Comparison of ENCODE assay signal across 1 cellular context in the genomic region with DNA sequence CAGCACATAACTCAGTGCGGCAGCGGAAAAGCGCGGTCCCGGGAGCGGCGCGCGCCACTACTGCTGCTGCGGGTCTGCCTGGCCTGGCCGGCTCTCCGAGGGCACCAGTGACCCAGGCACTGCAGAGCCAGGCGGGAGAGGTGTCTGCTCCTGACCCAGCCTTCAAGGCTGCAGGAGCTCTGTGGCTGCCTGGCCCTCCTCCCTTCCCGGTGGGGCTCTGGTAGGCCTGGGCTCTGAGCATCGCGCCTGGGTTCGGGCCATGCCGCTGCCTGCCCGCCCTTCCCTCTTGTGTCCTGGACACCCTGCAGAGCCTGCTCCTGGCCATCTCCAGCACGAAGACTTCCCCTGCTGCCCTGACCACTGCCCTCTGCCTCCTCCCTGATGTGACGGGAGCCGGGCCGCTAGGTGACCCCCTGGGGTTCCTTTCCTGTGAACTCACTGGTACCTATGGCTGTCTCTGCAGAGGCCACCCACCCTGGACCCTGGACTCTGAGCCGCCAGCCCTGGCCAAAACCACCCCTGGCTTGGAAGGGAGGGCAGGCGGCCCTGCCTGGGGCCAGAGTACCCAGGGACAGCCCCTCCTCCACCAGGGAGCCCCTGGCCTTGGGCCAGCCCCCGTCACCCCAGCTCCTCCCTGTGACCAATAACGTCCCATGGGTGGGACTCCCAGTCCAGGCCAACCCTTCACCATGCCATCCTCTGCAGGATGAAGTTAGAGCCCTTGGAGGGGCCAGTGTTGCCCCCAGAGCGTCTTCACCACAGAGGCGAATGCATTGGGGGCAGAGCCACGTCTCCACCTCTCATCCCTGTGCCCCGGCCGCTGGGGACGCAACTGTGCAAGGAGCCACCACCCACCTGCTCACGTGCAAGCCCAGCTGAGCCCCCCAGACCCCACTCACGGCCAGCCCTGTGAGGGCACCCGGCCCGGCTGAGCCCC.
TF ChIP-seq lines count a peak whose summit lies in the region.

No MANE protein-coding gene starts in this region.

TF ChIP-seq in HepG2, 621 proteins besides CTCF, POLR2A, EP300 and RAD21 (continued from another document and continues in another):
- TF ChIP-seq, protein P1, sequence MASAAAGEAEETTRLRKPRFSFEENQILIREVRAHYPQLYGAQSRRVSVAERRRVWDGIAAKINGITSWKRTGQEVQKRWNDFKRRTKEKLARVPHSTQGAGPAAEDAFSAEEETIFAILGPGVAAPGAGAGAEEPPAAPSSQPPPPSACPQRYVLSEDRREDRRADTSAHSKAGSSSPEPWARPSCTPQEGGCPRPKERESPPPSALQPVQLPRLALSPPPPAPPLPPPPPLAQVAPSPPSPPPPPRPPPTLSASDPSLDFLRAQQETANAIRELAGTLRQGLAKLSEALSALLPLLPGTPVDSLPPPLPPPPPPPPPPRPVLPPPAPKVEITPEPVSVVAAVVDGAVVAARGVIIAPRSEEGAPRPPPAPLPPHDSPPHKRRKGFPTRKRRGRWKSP (CRISPR knock-in tag; IDR thresholded peaks at IDR 0.05) = peak; percentile 65; the same call in 1 of the 2 replicates
- TF ChIP-seq SNRNP70 (IDR thresholded peaks at IDR 0.05; ENCODE audit: low read depth, low read length) (no peak), SYNCRIP (IDR thresholded peaks at IDR 0.05; ENCODE audit: insufficient read depth, low read depth, low read length) (no peak), ZMYM4 (CRISPR knock-in tag; IDR thresholded peaks at IDR 0.05) (peak; percentile 74), ZNF335 (CRISPR knock-in tag; IDR thresholded peaks at IDR 0.05) (peak; percentile 56; the same call in 1 of the 2 replicates), ZNF292 (CRISPR knock-in tag; IDR thresholded peaks at IDR 0.05; ENCODE audit: borderline replicate concordance, low read depth) (peak; percentile 15; the same call in 1 of the 2 replicates), ZNF775 (CRISPR knock-in tag; IDR thresholded peaks at IDR 0.05; ENCODE audit: borderline replicate concordance) (0 out of 2 replicates have a peak, but pooled peaks have one; percentile 38), SOX13 (IDR thresholded peaks at IDR 0.05) (no peak), SOX13 (CRISPR knock-in tag; conservative IDR thresholded peaks at IDR 0.05 in 1 of 2, IDR thresholded peaks at IDR 0.05 in 1 of 2) (peak in 1 of 2 experiments; percentile 73; a peak in 2 of 4 replicates), ZSCAN25 (CRISPR knock-in tag; IDR thresholded peaks at IDR 0.05) (peak; percentile 96), FOSL2 (CRISPR knock-in tag; IDR thresholded peaks at IDR 0.05) (peak; percentile 57), GATA4 (IDR thresholded peaks at IDR 0.05; ENCODE audit: borderline replicate concordance, low read depth) (peak; percentile 55; the same call in 1 of the 2 replicates), HNRNPH1 (optimal IDR thresholded peaks at IDR 0.05; ENCODE audit: low read depth, low read length) (peak; percentile 20), SP4 (CRISPR knock-in tag; IDR thresholded peaks at IDR 0.05) (peak; percentile 84), ZNF441 (CRISPR knock-in tag; IDR thresholded peaks at IDR 0.05; ENCODE audit: borderline replicate concordance) (no peak), ZNF724P (CRISPR knock-in tag; IDR thresholded peaks at IDR 0.05; ENCODE audit: borderline replicate concordance) (no peak), NFATC3 (CRISPR knock-in tag; IDR thresholded peaks at IDR 0.05) (no peak), ZNF180 (CRISPR knock-in tag; IDR thresholded peaks at IDR 0.05; ENCODE audit: borderline replicate concordance, low read depth) (no peak), EED (CRISPR knock-in tag; IDR thresholded peaks at IDR 0.05) (no peak), MEIS2 (CRISPR knock-in tag; IDR thresholded peaks at IDR 0.05) (no peak), ZNF501 (CRISPR knock-in tag; IDR thresholded peaks at IDR 0.05) (no peak), ZNF232 (CRISPR knock-in tag; IDR thresholded peaks at IDR 0.05; ENCODE audit: borderline replicate concordance) (no peak), SRSF4 (IDR thresholded peaks at IDR 0.05; ENCODE audit: low read depth, low read length, poor library complexity, severe bottlenecking) (no peak), NR3C1 (CRISPR knock-in tag; IDR thresholded peaks at IDR 0.05) (no peak), ZNF20 (CRISPR knock-in tag; IDR thresholded peaks at IDR 0.05) (peak; percentile 70; the same call in 1 of the 2 replicates), ZNF780A (CRISPR knock-in tag; IDR thresholded peaks at IDR 0.05) (no peak), ZNF878 (CRISPR knock-in tag; IDR thresholded peaks at IDR 0.05) (peak; percentile 57; the same call in 1 of the 2 replicates), ZNF383 (CRISPR knock-in tag; IDR thresholded peaks at IDR 0.05; ENCODE audit: borderline replicate concordance) (no peak), ZNF773 (CRISPR knock-in tag; IDR thresholded peaks at IDR 0.05; ENCODE audit: borderline replicate concordance) (no peak), SMAD9 (CRISPR knock-in tag; IDR thresholded peaks at IDR 0.05) (no peak), SRY (CRISPR knock-in tag; IDR thresholded peaks at IDR 0.05) (no peak), ZNF891 (CRISPR knock-in tag; IDR thresholded peaks at IDR 0.05) (0 out of 2 replicates have a peak, but pooled peaks have one; percentile 11), ZNF7 (CRISPR knock-in tag; IDR thresholded peaks at IDR 0.05) (no peak), GPN1 (CRISPR knock-in tag; IDR thresholded peaks at IDR 0.05; ENCODE audit: borderline replicate concordance) (no peak), AHR (CRISPR knock-in tag; IDR thresholded peaks at IDR 0.05) (no peak), SATB2 (CRISPR knock-in tag; IDR thresholded peaks at IDR 0.05) (no peak), CC2D1A (CRISPR knock-in tag; IDR thresholded peaks at IDR 0.05) (no peak), ARNT2 (CRISPR knock-in tag; IDR thresholded peaks at IDR 0.05; ENCODE audit: low read depth) (peak; percentile 36; the same call in 1 of the 2 replicates), HCFC1 (IDR thresholded peaks at IDR 0.05; ENCODE audit: low read depth, low read length) (no peak), ZNF614 (CRISPR knock-in tag; IDR thresholded peaks at IDR 0.05; ENCODE audit: borderline replicate concordance) (0 out of 2 replicates have a peak, but pooled peaks have one; percentile 34)
- TF ChIP-seq, protein P2, sequence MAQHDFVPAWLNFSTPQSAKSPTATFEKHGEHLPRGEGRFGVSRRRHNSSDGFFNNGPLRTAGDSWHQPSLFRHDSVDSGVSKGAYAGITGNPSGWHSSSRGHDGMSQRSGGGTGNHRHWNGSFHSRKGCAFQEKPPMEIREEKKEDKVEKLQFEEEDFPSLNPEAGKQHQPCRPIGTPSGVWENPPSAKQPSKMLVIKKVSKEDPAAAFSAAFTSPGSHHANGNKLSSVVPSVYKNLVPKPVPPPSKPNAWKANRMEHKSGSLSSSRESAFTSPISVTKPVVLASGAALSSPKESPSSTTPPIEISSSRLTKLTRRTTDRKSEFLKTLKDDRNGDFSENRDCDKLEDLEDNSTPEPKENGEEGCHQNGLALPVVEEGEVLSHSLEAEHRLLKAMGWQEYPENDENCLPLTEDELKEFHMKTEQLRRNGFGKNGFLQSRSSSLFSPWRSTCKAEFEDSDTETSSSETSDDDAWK (CRISPR knock-in tag; IDR thresholded peaks at IDR 0.05) = no peak
- TF ChIP-seq, protein P3, sequence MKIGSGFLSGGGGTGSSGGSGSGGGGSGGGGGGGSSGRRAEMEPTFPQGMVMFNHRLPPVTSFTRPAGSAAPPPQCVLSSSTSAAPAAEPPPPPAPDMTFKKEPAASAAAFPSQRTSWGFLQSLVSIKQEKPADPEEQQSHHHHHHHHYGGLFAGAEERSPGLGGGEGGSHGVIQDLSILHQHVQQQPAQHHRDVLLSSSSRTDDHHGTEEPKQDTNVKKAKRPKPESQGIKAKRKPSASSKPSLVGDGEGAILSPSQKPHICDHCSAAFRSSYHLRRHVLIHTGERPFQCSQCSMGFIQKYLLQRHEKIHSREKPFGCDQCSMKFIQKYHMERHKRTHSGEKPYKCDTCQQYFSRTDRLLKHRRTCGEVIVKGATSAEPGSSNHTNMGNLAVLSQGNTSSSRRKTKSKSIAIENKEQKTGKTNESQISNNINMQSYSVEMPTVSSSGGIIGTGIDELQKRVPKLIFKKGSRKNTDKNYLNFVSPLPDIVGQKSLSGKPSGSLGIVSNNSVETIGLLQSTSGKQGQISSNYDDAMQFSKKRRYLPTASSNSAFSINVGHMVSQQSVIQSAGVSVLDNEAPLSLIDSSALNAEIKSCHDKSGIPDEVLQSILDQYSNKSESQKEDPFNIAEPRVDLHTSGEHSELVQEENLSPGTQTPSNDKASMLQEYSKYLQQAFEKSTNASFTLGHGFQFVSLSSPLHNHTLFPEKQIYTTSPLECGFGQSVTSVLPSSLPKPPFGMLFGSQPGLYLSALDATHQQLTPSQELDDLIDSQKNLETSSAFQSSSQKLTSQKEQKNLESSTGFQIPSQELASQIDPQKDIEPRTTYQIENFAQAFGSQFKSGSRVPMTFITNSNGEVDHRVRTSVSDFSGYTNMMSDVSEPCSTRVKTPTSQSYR (CRISPR knock-in tag; IDR thresholded peaks at IDR 0.05; ENCODE audit: borderline replicate concordance) = peak; percentile 92
- TF ChIP-seq, protein P4, sequence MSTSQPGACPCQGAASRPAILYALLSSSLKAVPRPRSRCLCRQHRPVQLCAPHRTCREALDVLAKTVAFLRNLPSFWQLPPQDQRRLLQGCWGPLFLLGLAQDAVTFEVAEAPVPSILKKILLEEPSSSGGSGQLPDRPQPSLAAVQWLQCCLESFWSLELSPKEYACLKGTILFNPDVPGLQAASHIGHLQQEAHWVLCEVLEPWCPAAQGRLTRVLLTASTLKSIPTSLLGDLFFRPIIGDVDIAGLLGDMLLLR (CRISPR knock-in tag; IDR thresholded peaks at IDR 0.05) = peak; percentile 83; the same call in 1 of the 2 replicates
- TF ChIP-seq, protein P5, sequence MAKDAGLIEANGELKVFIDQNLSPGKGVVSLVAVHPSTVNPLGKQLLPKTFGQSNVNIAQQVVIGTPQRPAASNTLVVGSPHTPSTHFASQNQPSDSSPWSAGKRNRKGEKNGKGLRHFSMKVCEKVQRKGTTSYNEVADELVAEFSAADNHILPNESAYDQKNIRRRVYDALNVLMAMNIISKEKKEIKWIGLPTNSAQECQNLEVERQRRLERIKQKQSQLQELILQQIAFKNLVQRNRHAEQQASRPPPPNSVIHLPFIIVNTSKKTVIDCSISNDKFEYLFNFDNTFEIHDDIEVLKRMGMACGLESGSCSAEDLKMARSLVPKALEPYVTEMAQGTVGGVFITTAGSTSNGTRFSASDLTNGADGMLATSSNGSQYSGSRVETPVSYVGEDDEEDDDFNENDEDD (CRISPR knock-in tag; IDR thresholded peaks at IDR 0.05; ENCODE audit: borderline replicate concordance) = no peak; the same call in 1 of the 2 replicates
- TF ChIP-seq, protein P6, sequence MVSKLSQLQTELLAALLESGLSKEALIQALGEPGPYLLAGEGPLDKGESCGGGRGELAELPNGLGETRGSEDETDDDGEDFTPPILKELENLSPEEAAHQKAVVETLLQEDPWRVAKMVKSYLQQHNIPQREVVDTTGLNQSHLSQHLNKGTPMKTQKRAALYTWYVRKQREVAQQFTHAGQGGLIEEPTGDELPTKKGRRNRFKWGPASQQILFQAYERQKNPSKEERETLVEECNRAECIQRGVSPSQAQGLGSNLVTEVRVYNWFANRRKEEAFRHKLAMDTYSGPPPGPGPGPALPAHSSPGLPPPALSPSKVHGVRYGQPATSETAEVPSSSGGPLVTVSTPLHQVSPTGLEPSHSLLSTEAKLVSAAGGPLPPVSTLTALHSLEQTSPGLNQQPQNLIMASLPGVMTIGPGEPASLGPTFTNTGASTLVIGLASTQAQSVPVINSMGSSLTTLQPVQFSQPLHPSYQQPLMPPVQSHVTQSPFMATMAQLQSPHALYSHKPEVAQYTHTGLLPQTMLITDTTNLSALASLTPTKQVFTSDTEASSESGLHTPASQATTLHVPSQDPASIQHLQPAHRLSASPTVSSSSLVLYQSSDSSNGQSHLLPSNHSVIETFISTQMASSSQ (IDR thresholded peaks at IDR 0.05; ENCODE audit: low read depth) = no peak
- TF ChIP-seq, protein P6 (CRISPR knock-in tag; IDR thresholded peaks at IDR 0.05; ENCODE audit: borderline replicate concordance) = peak; percentile 70; the same call in 1 of the 2 replicates
- TF ChIP-seq, protein P7, sequence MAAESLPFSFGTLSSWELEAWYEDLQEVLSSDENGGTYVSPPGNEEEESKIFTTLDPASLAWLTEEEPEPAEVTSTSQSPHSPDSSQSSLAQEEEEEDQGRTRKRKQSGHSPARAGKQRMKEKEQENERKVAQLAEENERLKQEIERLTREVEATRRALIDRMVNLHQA (CRISPR knock-in tag; IDR thresholded peaks at IDR 0.05) = no peak
- TF ChIP-seq, protein P8, sequence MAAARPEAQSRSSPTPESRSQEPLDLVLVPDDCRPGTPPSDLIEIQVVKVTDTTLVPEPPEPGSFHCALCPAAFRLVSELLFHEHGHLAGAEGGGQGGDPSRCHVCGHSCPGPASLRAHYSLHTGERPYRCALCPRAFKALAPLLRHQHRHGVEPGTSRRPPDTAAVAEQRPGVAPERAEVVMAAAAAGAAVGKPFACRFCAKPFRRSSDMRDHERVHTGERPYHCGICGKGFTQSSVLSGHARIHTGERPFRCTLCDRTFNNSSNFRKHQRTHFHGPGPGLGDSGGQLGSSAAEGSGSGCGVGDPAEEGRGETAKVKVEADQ (CRISPR knock-in tag; IDR thresholded peaks at IDR 0.05; ENCODE audit: borderline replicate concordance) = 0 out of 2 replicates have a peak, but pooled peaks have one; percentile 61
- TF ChIP-seq, protein P9, sequence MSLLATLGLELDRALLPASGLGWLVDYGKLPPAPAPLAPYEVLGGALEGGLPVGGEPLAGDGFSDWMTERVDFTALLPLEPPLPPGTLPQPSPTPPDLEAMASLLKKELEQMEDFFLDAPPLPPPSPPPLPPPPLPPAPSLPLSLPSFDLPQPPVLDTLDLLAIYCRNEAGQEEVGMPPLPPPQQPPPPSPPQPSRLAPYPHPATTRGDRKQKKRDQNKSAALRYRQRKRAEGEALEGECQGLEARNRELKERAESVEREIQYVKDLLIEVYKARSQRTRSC (CRISPR knock-in tag; IDR thresholded peaks at IDR 0.05; ENCODE audit: low read depth) = no peak
